Comparison of ENCODE assay signal across 8 cellular contexts in genomic region chr4:74038161-74039064, GRCh38. TPM values are rescaled to one million over a fixed set of nuclear protein-coding genes. Genes with fewer than 3 reads are reported as not detected.
DNase-seq lines count a peak whose midpoint lies in the region; ATAC-seq and TF ChIP-seq lines count a peak whose summit lies in the region.

CXCL3 (minus strand) TSS chr4:74038689; CDS start chr4:74038611, 78 bp downstream.

- H3K4me1 ChIP-seq in effector memory CD4-positive, alpha-beta T cell (ENCODE audit: control insufficient read depth, insufficient read depth, low read length, poor library complexity, severe bottlenecking) = peaks cover 2% of the 10 kb centered on the region
- peaks cover 0 to 14% (median 3%) of the 10 kb centered on the region in 4 donors for H3K4me1 ChIP-seq in liver (ENCODE audit: control insufficient read depth in 4 of 4, insufficient read depth in 4 of 4, low read length in 3 of 4)

- peak within 1 kb of the TSS; percentile 81 for H3K4me3 Mint-ChIP-seq in T-helper 2 cell treated with Interferon-gamma antibody and Interleukin-4, amounts not matched to agents 5 μg/mL and 100 μg/mL, for 36 hours
- peak within 1 kb of the TSS; percentile 75 for H3K4me3 Mint-ChIP-seq in stimulated activated naive CD8-positive, alpha-beta T cell treated with anti-CD3 and anti-CD28 coated beads, Interleukin-15, Interleukin-2, amounts not matched to agents 100 ng/mL and 50 ng/mL, for 24 hours

- H3K36me3 ChIP-seq in effector memory CD4-positive, alpha-beta T cell (ENCODE audit: control insufficient read depth, insufficient read depth, low read length) = no peaks in the 10 kb centered on the region
- no peaks in the 10 kb centered on the region for H3K36me3 ChIP-seq in liver (ENCODE audit: control insufficient read depth in 4 of 4, insufficient read depth in 3 of 4, low read depth in 1 of 4, low read length in 3 of 4)

- H3K27ac ChIP-seq in effector memory CD4-positive, alpha-beta T cell (ENCODE audit: insufficient read depth, low read length, poor library complexity, severe bottlenecking) = no peak within 1 kb of the TSS
- peak within 1 kb of the TSS; percentile 51 to 58 for H3K27ac ChIP-seq in liver (ENCODE audit: low read depth in 1 of 2, low read length in 2 of 2)

- H3K4me3 ChIP-seq in effector memory CD4-positive, alpha-beta T cell (ENCODE audit: insufficient read depth, low read depth, low read length, poor library complexity, severe bottlenecking) = peak within 1 kb of the TSS; percentile 47
- H3K4me3 ChIP-seq in liver (ENCODE audit: low read depth in 1 of 3, low read length in 3 of 3) = peak within 1 kb of the TSS; percentile 88 to 98 (median 90)

- no peaks in the 10 kb centered on the region for H3K9me3 Mint-ChIP-seq in T-helper 2 cell treated with Interferon-gamma antibody and Interleukin-4, amounts not matched to agents 5 μg/mL and 100 μg/mL, for 36 hours
- no peaks in the 10 kb centered on the region for H3K9me3 Mint-ChIP-seq in stimulated activated naive CD8-positive, alpha-beta T cell treated with anti-CD3 and anti-CD28 coated beads, Interleukin-15, Interleukin-2, amounts not matched to agents 100 ng/mL and 50 ng/mL, for 24 hours

- DNase-seq in C1 segment of cervical spinal cord (lab: John Stamatoyannopoulos, UW) (peak in 10 of 14 donors; percentile 3 to 46 (median 20)), NK-92 (lab: John Stamatoyannopoulos, UW; ENCODE audit: unreplicated experiment) (no peak)
- DNase-seq in T-helper 2 cell treated with Interferon-gamma antibody and Interleukin-4, amounts not matched to agents 5 μg/mL and 100 μg/mL, for 36 hours (ENCODE audit: low spot score) = no peak
- no peak for DNase-seq in effector memory CD4-positive, alpha-beta T cell

- WGBS in liver = 1% methylated on average over 67 of the region's 71 CpGs

- H3K9ac ChIP-seq in liver (ENCODE audit: low read depth in 1 of 2, low read length in 2 of 2) = peak within 1 kb of the TSS; percentile 79 to 95

- H3K9me3 ChIP-seq in effector memory CD4-positive, alpha-beta T cell (ENCODE audit: control insufficient read depth, low read length) = no peaks in the 10 kb centered on the region
- no peaks in the 10 kb centered on the region for H3K9me3 ChIP-seq in liver (ENCODE audit: control insufficient read depth in 4 of 4, low read length in 3 of 4)

- TF ChIP-seq RAD21 in liver (IDR thresholded peaks at IDR 0.05) = no peak

- ATAC-seq in GM18519 (IDR thresholded peaks at IDR 0.05; ENCODE audit: low FRiP score, unreplicated experiment) (peak; percentile 53), HG03342 (IDR thresholded peaks at IDR 0.05; ENCODE audit: unreplicated experiment) (peak; percentile 56)

- no peaks in the 10 kb centered on the region for H3K36me3 Mint-ChIP-seq in T-helper 2 cell treated with Interferon-gamma antibody and Interleukin-4, amounts not matched to agents 5 μg/mL and 100 μg/mL, for 36 hours (ENCODE audit: low read depth)
- H3K36me3 Mint-ChIP-seq in stimulated activated naive CD8-positive, alpha-beta T cell treated with anti-CD3 and anti-CD28 coated beads, Interleukin-15, Interleukin-2, amounts not matched to agents 100 ng/mL and 50 ng/mL, for 24 hours (ENCODE audit: low read depth) = no peaks in the 10 kb centered on the region

- peaks cover 3% of the 10 kb centered on the region for H3K27me3 ChIP-seq in effector memory CD4-positive, alpha-beta T cell (replicated peaks; ENCODE audit: control insufficient read depth, insufficient read depth, low read length, poor library complexity, severe bottlenecking)
- H3K27me3 ChIP-seq in liver (ENCODE audit: control insufficient read depth in 4 of 4, insufficient read depth in 4 of 4, low read length in 3 of 4) = no peaks in the 10 kb centered on the region

- H3K27me3 Mint-ChIP-seq in T-helper 2 cell treated with Interferon-gamma antibody and Interleukin-4, amounts not matched to agents 5 μg/mL and 100 μg/mL, for 36 hours (ENCODE audit: low read depth) = peaks cover 54% of the 10 kb centered on the region
- peaks cover 65% of the 10 kb centered on the region for H3K27me3 Mint-ChIP-seq in stimulated activated naive CD8-positive, alpha-beta T cell treated with anti-CD3 and anti-CD28 coated beads, Interleukin-15, Interleukin-2, amounts not matched to agents 100 ng/mL and 50 ng/mL, for 24 hours

- no peak within 1 kb of the TSS for H3K27ac Mint-ChIP-seq in T-helper 2 cell treated with Interferon-gamma antibody and Interleukin-4, amounts not matched to agents 5 μg/mL and 100 μg/mL, for 36 hours
- no peak within 1 kb of the TSS for H3K27ac Mint-ChIP-seq in stimulated activated naive CD8-positive, alpha-beta T cell treated with anti-CD3 and anti-CD28 coated beads, Interleukin-15, Interleukin-2, amounts not matched to agents 100 ng/mL and 50 ng/mL, for 24 hours

- H3K4me1 Mint-ChIP-seq in T-helper 2 cell treated with Interferon-gamma antibody and Interleukin-4, amounts not matched to agents 5 μg/mL and 100 μg/mL, for 36 hours (ENCODE audit: low read depth) = peaks cover 4% of the 10 kb centered on the region
- H3K4me1 Mint-ChIP-seq in stimulated activated naive CD8-positive, alpha-beta T cell treated with anti-CD3 and anti-CD28 coated beads, Interleukin-15, Interleukin-2, amounts not matched to agents 100 ng/mL and 50 ng/mL, for 24 hours (ENCODE audit: low read depth) = peaks cover 12% of the 10 kb centered on the region

- no peak for TF ChIP-seq CTCF in liver (IDR thresholded peaks at IDR 0.05; ENCODE audit: low read depth, low read length, missing input control)

TF ChIP-seq in liver, 16 proteins besides CTCF, POLR2A, EP300 and RAD21:
- peak; percentile 29 for TF ChIP-seq MAX (IDR thresholded peaks at IDR 0.05)
- TF ChIP-seq NR2F2 (IDR thresholded peaks at IDR 0.05) = peak; percentile 18
- TF ChIP-seq SP1 (IDR thresholded peaks at IDR 0.05) = no peak
- TF ChIP-seq EGR1 (IDR thresholded peaks at IDR 0.05; ENCODE audit: low read depth in 2 of 2) = peak in 1 of 2 donors; percentile 24
- TF ChIP-seq FOXA2 (IDR thresholded peaks at IDR 0.05) = no peak

RNA-seq across cellular contexts. Expression of gene CXCL3, which starts in this region (rescaled TPM):
- total RNA-seq in liver = under 1 TPM; 0.51 to 0.75 TPM
- polyA plus RNA-seq in liver = under 1 TPM; 0.07 to 0.96 TPM

Comparison
In these comparisons a context has a peak if more than half of its experiments do, and no peak if none do; other contexts are left out.
1. DNase-seq: peak in C1 segment of cervical spinal cord (10 of 14); none in T-helper 2 cell treated with Interferon-gamma antibody and Interleukin-4, amounts not matched to agents 5 μg/mL and 100 μg/mL, for 36 hours (single experiment), effector memory CD4-positive, alpha-beta T cell (0 of 3) and NK-92 (single experiment).